Comparison of ENCODE assay signal across 14 cellular contexts in genomic region chr1:228494970-228495853, GRCh38.
"Had no signal": no experiment of that assay in that cellular context is flagged by ENCODE, and none has a peak within 500 bp of the region (broad histone marks: within the 10 kb centered on the region; RNA-seq: fewer than 3 reads in every experiment).

No MANE protein-coding gene starts in this region.

- H3K27ac Mint-ChIP-seq: activated B cell treated with CpG ODN at 0.5 μM for 24 hours; activated T-helper 2 cell treated with anti-CD3 and anti-CD28 coated beads, Interferon-gamma antibody, Interleukin-2, Interleukin-4, amounts not matched to agents 10 μg/mL and 5 μg/mL and 100 μg/mL, durations not matched to agents 14 hours and 24 hours and 36 hours had no signal

- ATAC-seq: left lobe of liver had no signal

- H3K4me3 Mint-ChIP-seq: activated B cell treated with CpG ODN at 0.5 μM for 24 hours had no signal

- DNase-seq: activated B cell treated with CpG ODN at 0.5 μM for 24 hours; activated CD4-positive, alpha-beta T cell treated with anti-CD3 and anti-CD28 coated beads for 48 hours; activated CD8-positive, alpha-beta memory T cell treated with anti-CD3 and anti-CD28 coated beads for 24 hours; aorta; hippocampal formation; mammary epithelial cell; naive B cell; stimulated activated CD4-positive, alpha-beta T cell treated with anti-CD3 and anti-CD28 coated beads, Interleukin-15, amount 100 ng/mL, for 24 hours; stimulated activated CD4-positive, alpha-beta T cell treated with anti-CD3 and anti-CD28 coated beads, Interleukin-4, amount 100 ng/mL, for 1 hour; stimulated activated naive CD4-positive, alpha-beta T cell; T-helper 2 cell; transverse colon had no signal

- H3K27me3 Mint-ChIP-seq: activated B cell treated with CpG ODN at 0.5 μM for 24 hours, naive B cell had no signal

- H3K9me3 Mint-ChIP-seq: activated B cell treated with CpG ODN at 0.5 μM for 24 hours; activated T-helper 2 cell treated with anti-CD3 and anti-CD28 coated beads, Interferon-gamma antibody, Interleukin-2, Interleukin-4, amounts not matched to agents 10 μg/mL and 5 μg/mL and 100 μg/mL, durations not matched to agents 14 hours and 24 hours and 36 hours had no signal
